In genomic region chr19:5470264-5470671, GRCh38 we compare ENCODE assay signal across 22 cellular contexts. TPM values are rescaled to one million over a fixed set of nuclear protein-coding genes. Genes with fewer than 3 reads are reported as not detected.
A peak's percentile ranks its signal among the peaks of the same experiment; 100 is the strongest.
DNase-seq lines count a peak whose midpoint lies in the region; ATAC-seq and TF ChIP-seq lines count a peak whose summit lies in the region.
"Had no signal": no experiment of that assay in that cellular context is flagged by ENCODE, and none has a peak within 500 bp of the region (broad histone marks: within the 10 kb centered on the region; RNA-seq: fewer than 3 reads in every experiment).

No MANE protein-coding gene starts in this region.

- H2AFZ ChIP-seq in mammary epithelial cell (ENCODE audit: low read depth, low read length) (no peak overlapping the region), neuronal stem cell (ENCODE audit: low read length) (peak overlapping the region; percentile 2)

- no TSS peak for BruUV-seq in mammary epithelial cell (replicated peaks; lab: Mats Ljungman, UMichigan)

- CTCF ChIA-PET in mammary epithelial cell (lab: Charles Lee; ENCODE audit: low non-redundant PET), result no interaction called here
- CTCF ChIA-PET in activated CD4-positive, alpha-beta memory T cell treated with anti-CD3 and anti-CD28 coated beads, Interleukin-2, amount 10 ng/mL, durations not matched to agents 7 days and 5 days (lab: Charles Lee), result no interaction called here

- 75% methylated on average over 12 of the region's 12 CpGs for WGBS in mammary epithelial cell (ENCODE audit: low coverage, missing lambda C conversion rate)
- no CpG with 5 or more reads among the region's 12 CpGs for WGBS in neuronal stem cell (ENCODE audit: extremely low coverage in 2 of 2, insufficient read length in 2 of 2, insufficient replicate concordance in 1 of 2), 2 donors

- H3K36me3 Mint-ChIP-seq in T-helper 17 cell (ENCODE audit: low read depth), result peaks cover 5% of the 10 kb centered on the region
- no peaks in the 10 kb centered on the region for H3K36me3 Mint-ChIP-seq in activated CD4-positive, alpha-beta memory T cell treated with anti-CD3 and anti-CD28 coated beads, Interleukin-2, amount 10 ng/mL, durations not matched to agents 7 days and 5 days (ENCODE audit: low read depth)
- H3K36me3 Mint-ChIP-seq: activated CD4-positive, alpha-beta memory T cell treated with anti-CD3 and anti-CD28 coated beads for 36 hours; activated naive CD4-positive, alpha-beta T cell treated with anti-CD3 and anti-CD28 coated beads, Interleukin-2, amount 10 ng/mL, durations not matched to agents 7 days and 5 days; naive thymus-derived CD8-positive, alpha-beta T cell; stimulated activated memory B cell treated with anti-CD40 and anti-IgM and Interleukin-4, amounts not matched to agents 10 μg/mL and 1 μg/mL and 100 μg/mL, for 72 hours; T-cell had no signal

- H3K23ac ChIP-seq in neuronal stem cell (ENCODE audit: low read depth, low read length, poor library complexity), result no peak overlapping the region

- peaks cover 32% of the 10 kb centered on the region for H3K27me3 Mint-ChIP-seq in T-helper 17 cell
- no peaks in the 10 kb centered on the region for H3K27me3 Mint-ChIP-seq in activated CD4-positive, alpha-beta memory T cell treated with anti-CD3 and anti-CD28 coated beads, Interleukin-2, amount 10 ng/mL, durations not matched to agents 7 days and 5 days

- H4K8ac ChIP-seq in neuronal stem cell (ENCODE audit: low read depth, low read length), result no peak overlapping the region

- H3K36me3 ChIP-seq in mammary epithelial cell (ENCODE audit: insufficient read depth, low read length) (no peaks in the 10 kb centered on the region), neuronal stem cell (replicated peaks in 1 of 2; ENCODE audit: control insufficient read depth in 2 of 2, insufficient read depth in 2 of 2, low read length in 2 of 2) (no peaks in the 10 kb centered on the region)
- H3K36me3 ChIP-seq: ascending aorta, gastroesophageal sphincter, tibial artery had no signal

- intact Hi-C loops in mammary epithelial cell (cut with micrococcal nuclease), result no loop called here

- POLR2A ChIA-PET in activated CD4-positive, alpha-beta memory T cell treated with anti-CD3 and anti-CD28 coated beads, Interleukin-2, amount 10 ng/mL, durations not matched to agents 7 days and 5 days (lab: Charles Lee), result no interaction called here

- H3K4me3 ChIP-seq in mammary epithelial cell (replicated peaks in 1 of 3; ENCODE audit: insufficient read depth in 1 of 3, low read depth in 2 of 3, low read length in 3 of 3), result no peak overlapping the region
- H3K4me3 ChIP-seq in neuronal stem cell (ENCODE audit: low read length in 2 of 2), result no peak overlapping the region
- H3K4me3 ChIP-seq: ascending aorta, gastroesophageal sphincter, tibial artery had no signal

- H3K9ac ChIP-seq in mammary epithelial cell (ENCODE audit: insufficient read depth, low read length) (no peak overlapping the region), neuronal stem cell (ENCODE audit: low read depth, low read length, poor library complexity) (no peak overlapping the region)

- dilution Hi-C loops in mammary epithelial cell (cut with HindIII; ENCODE audit: low sequenced_read_pairs), result no loop called here

- H2BK120ac ChIP-seq in neuronal stem cell (ENCODE audit: low read depth, low read length), result no peak overlapping the region

- H3K27ac ChIP-seq in mammary epithelial cell (ENCODE audit: insufficient read depth, low read depth, low read length), result no peak overlapping the region
- no peak overlapping the region for H3K27ac ChIP-seq in neuronal stem cell (replicated peaks; ENCODE audit: low read length)
- H3K27ac ChIP-seq: ascending aorta, gastroesophageal sphincter, tibial artery had no signal

- no peaks in the 10 kb centered on the region for H4K20me1 ChIP-seq in mammary epithelial cell (ENCODE audit: insufficient read depth, low read length)

- H3K27ac Mint-ChIP-seq in T-helper 17 cell, result no peak overlapping the region
- H3K27ac Mint-ChIP-seq in activated CD4-positive, alpha-beta memory T cell treated with anti-CD3 and anti-CD28 coated beads, Interleukin-2, amount 10 ng/mL, durations not matched to agents 7 days and 5 days, result no peak overlapping the region
- H3K27ac Mint-ChIP-seq: activated CD4-positive, alpha-beta memory T cell treated with anti-CD3 and anti-CD28 coated beads for 36 hours; activated naive CD4-positive, alpha-beta T cell treated with anti-CD3 and anti-CD28 coated beads, Interleukin-2, amount 10 ng/mL, durations not matched to agents 7 days and 5 days; activated T-cell treated with anti-CD3 and anti-CD28 coated beads, Interleukin-2, amount 50 U/mL, for 24 hours; stimulated activated memory B cell treated with anti-CD40 and anti-IgM and Interleukin-4, amounts not matched to agents 10 μg/mL and 1 μg/mL and 100 μg/mL, for 72 hours had no signal

- no peaks in the 10 kb centered on the region for H3K79me1 ChIP-seq in neuronal stem cell (ENCODE audit: low read depth, low read length)

- H3K9me3 ChIP-seq in mammary epithelial cell (replicated peaks; ENCODE audit: insufficient read depth, low read length), result no peaks in the 10 kb centered on the region
- H3K9me3 ChIP-seq in neuronal stem cell (replicated peaks in 1 of 2; ENCODE audit: control insufficient read depth in 2 of 2, insufficient read depth in 1 of 2, low read depth in 1 of 2, low read length in 2 of 2), result no peaks in the 10 kb centered on the region
- no peaks in the 10 kb centered on the region for H3K9me3 ChIP-seq in T-helper 17 cell (ENCODE audit: control insufficient read depth, low read length, poor library complexity, severe bottlenecking)
- H3K9me3 ChIP-seq: ascending aorta, gastroesophageal sphincter, tibial artery had no signal

- in situ Hi-C loops in mammary epithelial cell (cut with MboI; ENCODE audit: low sequenced_read_pairs in 2 of 2), result no loop called here

- H3K14ac ChIP-seq in neuronal stem cell (ENCODE audit: low read length), result no peak overlapping the region

- H3K18ac ChIP-seq in neuronal stem cell (ENCODE audit: low read length), result no peak overlapping the region

- H2BK15ac ChIP-seq in neuronal stem cell (ENCODE audit: low read length), result no peak overlapping the region

- peaks cover 7% of the 10 kb centered on the region for H3K4me1 ChIP-seq in mammary epithelial cell (ENCODE audit: insufficient read depth, low read length)
- H3K4me1 ChIP-seq in neuronal stem cell (ENCODE audit: control insufficient read depth in 2 of 2, insufficient read depth in 1 of 2, low read depth in 1 of 2, low read length in 2 of 2), result no peaks in the 10 kb centered on the region
- H3K4me1 ChIP-seq: ascending aorta, tibial artery had no signal

- H3K4me3 Mint-ChIP-seq in T-helper 17 cell, result no peak overlapping the region
- no peak overlapping the region for H3K4me3 Mint-ChIP-seq in activated CD4-positive, alpha-beta memory T cell treated with anti-CD3 and anti-CD28 coated beads, Interleukin-2, amount 10 ng/mL, durations not matched to agents 7 days and 5 days
- H3K4me3 Mint-ChIP-seq: activated CD4-positive, alpha-beta memory T cell treated with anti-CD3 and anti-CD28 coated beads for 36 hours; activated naive CD4-positive, alpha-beta T cell treated with anti-CD3 and anti-CD28 coated beads, Interleukin-2, amount 10 ng/mL, durations not matched to agents 7 days and 5 days; activated T-cell treated with anti-CD3 and anti-CD28 coated beads, Interleukin-2, amount 50 U/mL, for 24 hours; naive thymus-derived CD8-positive, alpha-beta T cell; stimulated activated memory B cell treated with anti-CD40 and anti-IgM and Interleukin-4, amounts not matched to agents 10 μg/mL and 1 μg/mL and 100 μg/mL, for 72 hours; T-cell had no signal

- no peak overlapping the region for H4K91ac ChIP-seq in neuronal stem cell (ENCODE audit: low read depth, low read length, poor library complexity)

- peaks cover 2% of the 10 kb centered on the region for H3K4me1 Mint-ChIP-seq in T-helper 17 cell
- no peaks in the 10 kb centered on the region for H3K4me1 Mint-ChIP-seq in activated CD4-positive, alpha-beta memory T cell treated with anti-CD3 and anti-CD28 coated beads, Interleukin-2, amount 10 ng/mL, durations not matched to agents 7 days and 5 days
- H3K4me1 Mint-ChIP-seq: activated naive CD4-positive, alpha-beta T cell treated with anti-CD3 and anti-CD28 coated beads, Interleukin-2, amount 10 ng/mL, durations not matched to agents 7 days and 5 days; naive thymus-derived CD8-positive, alpha-beta T cell; stimulated activated memory B cell treated with anti-CD40 and anti-IgM and Interleukin-4, amounts not matched to agents 10 μg/mL and 1 μg/mL and 100 μg/mL, for 72 hours; T-cell had no signal

- ATAC-seq in T-helper 17 cell, result no peak
- ATAC-seq: gastroesophageal sphincter; naive thymus-derived CD8-positive, alpha-beta T cell; stimulated activated memory B cell treated with anti-CD40 and anti-IgM and Interleukin-4, amounts not matched to agents 10 μg/mL and 1 μg/mL and 100 μg/mL, for 72 hours; T-cell had no signal

- no peak overlapping the region for H3K4ac ChIP-seq in neuronal stem cell (ENCODE audit: low read length)

- H2AK5ac ChIP-seq in neuronal stem cell (ENCODE audit: low read depth, low read length), result no peak overlapping the region

- H2BK5ac ChIP-seq in neuronal stem cell (ENCODE audit: low read length), result no peak overlapping the region

- H3K4me2 ChIP-seq in mammary epithelial cell (ENCODE audit: insufficient read depth, low read depth, low read length), result no peak overlapping the region
- H3K4me2 ChIP-seq in neuronal stem cell (ENCODE audit: insufficient read depth, low read length, poor library complexity, severe bottlenecking), result no peak overlapping the region

- peak; percentile 15 for DNase-seq in DMS79 (lab: John Stamatoyannopoulos, UW)
- peak; percentile 51 for DNase-seq in HuH-7 (ENCODE audit: low spot score)
- peak; percentile 29 for DNase-seq in mammary epithelial cell
- DNase-seq in neuronal stem cell (ENCODE audit: low spot score), result no peak
- no peak for DNase-seq in T-helper 17 cell
- DNase-seq in germinal center (ENCODE audit: low spot score), result no peak
- DNase-seq in activated CD4-positive, alpha-beta memory T cell treated with anti-CD3 and anti-CD28 coated beads, Interleukin-2, amount 10 ng/mL, durations not matched to agents 7 days and 5 days, result no peak
- DNase-seq: activated CD4-positive, alpha-beta memory T cell treated with anti-CD3 and anti-CD28 coated beads for 36 hours; activated naive CD4-positive, alpha-beta T cell treated with anti-CD3 and anti-CD28 coated beads, Interleukin-2, amount 10 ng/mL, durations not matched to agents 7 days and 5 days; activated T-cell treated with anti-CD3 and anti-CD28 coated beads, Interleukin-2, amount 50 U/mL, for 24 hours; HCEC 1CT; naive thymus-derived CD8-positive, alpha-beta T cell; NCI-H2081; Right ventricle myocardium superior; T-cell; tibial artery had no signal

- H3K27me3 ChIP-seq in mammary epithelial cell (ENCODE audit: insufficient read depth, low read length), result no peaks in the 10 kb centered on the region
- no peaks in the 10 kb centered on the region for H3K27me3 ChIP-seq in neuronal stem cell (ENCODE audit: control insufficient read depth in 3 of 3, insufficient read depth in 3 of 3, low read depth in 1 of 3, low read length in 3 of 3)
- H3K27me3 ChIP-seq: ascending aorta had no signal

- H3K9me3 Mint-ChIP-seq in activated CD4-positive, alpha-beta memory T cell treated with anti-CD3 and anti-CD28 coated beads, Interleukin-2, amount 10 ng/mL, durations not matched to agents 7 days and 5 days, result no peaks in the 10 kb centered on the region
- H3K9me3 Mint-ChIP-seq: activated CD4-positive, alpha-beta memory T cell treated with anti-CD3 and anti-CD28 coated beads for 36 hours; activated naive CD4-positive, alpha-beta T cell treated with anti-CD3 and anti-CD28 coated beads, Interleukin-2, amount 10 ng/mL, durations not matched to agents 7 days and 5 days; activated T-cell treated with anti-CD3 and anti-CD28 coated beads, Interleukin-2, amount 50 U/mL, for 24 hours; naive thymus-derived CD8-positive, alpha-beta T cell; stimulated activated memory B cell treated with anti-CD40 and anti-IgM and Interleukin-4, amounts not matched to agents 10 μg/mL and 1 μg/mL and 100 μg/mL, for 72 hours; T-cell had no signal

- no peak for TF ChIP-seq CTCF in mammary epithelial cell (conservative IDR thresholded peaks at IDR 0.05 in 1 of 2, IDR thresholded peaks at IDR 0.05 in 1 of 2; ENCODE audit: extremely low read depth in 1 of 2, insufficient read depth in 1 of 2, low read depth in 1 of 2, low read length in 2 of 2)

- H3K79me2 ChIP-seq in mammary epithelial cell (ENCODE audit: insufficient read depth, low read length), result no peaks in the 10 kb centered on the region

- H2BK12ac ChIP-seq in neuronal stem cell (ENCODE audit: low read length), result no peak overlapping the region

RNA-seq across cellular contexts. Expression of gene ZNRF4, which starts 15.1 kb away (rescaled TPM):
- total RNA-seq in mammary epithelial cell, result not detected
- polyA plus RNA-seq in mammary epithelial cell, result not detected
- polyA minus RNA-seq in mammary epithelial cell, result not detected
- polyA plus RNA-seq in neuronal stem cell (2013, experiment 1 of 2), result 0.13 TPM
- polyA plus RNA-seq in neuronal stem cell (2013, experiment 2 of 2), result 0.08 TPM
- total RNA-seq in T-helper 17 cell, result not detected
- total RNA-seq in activated CD4-positive, alpha-beta memory T cell treated with anti-CD3 and anti-CD28 coated beads, Interleukin-2, amount 10 ng/mL, durations not matched to agents 7 days and 5 days, result not detected
- total RNA-seq: activated CD4-positive, alpha-beta memory T cell treated with anti-CD3 and anti-CD28 coated beads for 36 hours; ascending aorta; gastroesophageal sphincter; lung microvascular endothelial cell; naive thymus-derived CD8-positive, alpha-beta T cell; pulmonary artery endothelial cell; Right ventricle myocardium superior; T-cell had no signal
- polyA plus RNA-seq: BJ; naive thymus-derived CD8-positive, alpha-beta T cell had no signal

Comparison
In these comparisons a context has a peak if more than half of its experiments do, and no peak if none do; other contexts are left out.
1. DNase-seq: peak in DMS79 (single experiment), HuH-7 (single experiment) and mammary epithelial cell (single experiment); none in neuronal stem cell (single experiment), T-helper 17 cell (0 of 3), germinal center (single experiment) and activated CD4-positive, alpha-beta memory T cell treated with anti-CD3 and anti-CD28 coated beads, Interleukin-2, amount 10 ng/mL, durations not matched to agents 7 days and 5 days (single experiment).